12 cellular contexts compared by ENCODE assay signal in the genomic region with DNA sequence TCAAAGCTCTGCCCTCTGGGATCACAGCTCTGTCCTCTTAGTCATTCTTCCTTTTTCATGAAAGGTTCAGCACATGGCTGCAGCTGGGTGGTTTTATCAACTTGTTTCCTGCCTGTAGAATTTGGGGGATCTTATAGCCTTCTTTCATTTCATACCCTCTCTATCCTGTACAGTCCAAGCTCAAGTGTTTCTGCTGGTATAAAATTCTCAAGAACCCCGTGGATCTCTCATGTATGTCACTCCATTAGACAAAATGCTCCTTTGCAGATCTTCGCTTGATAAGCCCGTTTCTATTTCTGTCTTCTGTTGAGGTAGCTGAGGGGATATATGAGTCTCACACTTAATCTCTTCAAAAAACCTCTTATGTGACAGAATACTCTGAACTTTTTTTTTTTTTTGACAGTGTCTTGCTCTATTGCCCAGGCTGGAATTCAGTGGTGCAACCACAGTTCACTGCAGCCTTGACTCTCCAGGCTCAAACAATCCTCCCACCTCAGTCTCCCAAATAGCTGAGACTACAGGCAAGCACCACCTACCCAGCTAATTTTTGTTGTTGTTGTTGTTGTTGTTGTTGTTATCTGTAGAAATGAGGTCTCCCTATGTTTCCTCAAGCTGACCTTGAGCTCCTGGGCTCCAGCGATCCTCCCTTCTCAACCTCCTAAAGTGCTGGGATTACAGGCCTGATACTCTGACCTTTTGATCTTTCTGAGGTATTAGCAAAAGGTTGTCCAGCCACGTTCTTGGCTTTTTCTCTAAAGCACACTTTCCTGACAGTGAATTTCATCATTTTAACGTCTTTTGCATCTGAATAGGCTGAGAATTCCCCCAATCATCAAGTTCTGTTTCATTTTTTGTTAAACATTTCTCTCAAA. TPM values are rescaled to one million over a fixed set of nuclear protein-coding genes. Genes with fewer than 3 reads are reported as not detected.
A peak's percentile ranks its signal among the peaks of the same experiment; 100 is the strongest.
DNase-seq lines count a peak whose midpoint lies in the region; ATAC-seq and TF ChIP-seq lines count a peak whose summit lies in the region.
"Had no signal": no experiment of that assay in that cellular context is flagged by ENCODE, and none has a peak within 500 bp of the region (broad histone marks: within the 10 kb centered on the region; RNA-seq: fewer than 3 reads in every experiment).

No MANE protein-coding gene starts in this region.

- in situ Hi-C loops in mammary epithelial cell (cut with MboI; ENCODE audit: low sequenced_read_pairs in 2 of 2), result no loop called here

- H3K4me2 ChIP-seq in mammary epithelial cell (ENCODE audit: insufficient read depth, low read depth, low read length), result no peak overlapping the region

- no peaks in the 10 kb centered on the region for H3K9me3 ChIP-seq in mammary epithelial cell (replicated peaks; ENCODE audit: insufficient read depth, low read length)
- H3K9me3 ChIP-seq: prostate gland had no signal

- peak overlapping the region; percentile 65 for H3K27ac Mint-ChIP-seq in activated naive CD8-positive, alpha-beta T cell treated with anti-CD3 and anti-CD28 coated beads, Interleukin-2, amount 10 ng/mL, durations not matched to agents 7 days and 5 days
- peak overlapping the region; percentile 90 for H3K27ac Mint-ChIP-seq in stimulated activated memory B cell treated with anti-CD40 and anti-IgM and Interleukin-4, amounts not matched to agents 10 μg/mL and 1 μg/mL and 100 μg/mL, for 72 hours

- CTCF ChIA-PET in mammary epithelial cell (lab: Charles Lee; ENCODE audit: low non-redundant PET), result no interaction called here

- H3K36me3 Mint-ChIP-seq in activated T-cell treated with anti-CD3 and anti-CD28 coated beads, Interleukin-2, amount 50 U/mL, for 4 hours (ENCODE audit: insufficient read depth), result no peaks in the 10 kb centered on the region
- no peaks in the 10 kb centered on the region for H3K36me3 Mint-ChIP-seq in activated naive CD8-positive, alpha-beta T cell treated with anti-CD3 and anti-CD28 coated beads, Interleukin-2, amount 10 ng/mL, durations not matched to agents 7 days and 5 days
- H3K36me3 Mint-ChIP-seq in stimulated activated memory B cell treated with anti-CD40 and anti-IgM and Interleukin-4, amounts not matched to agents 10 μg/mL and 1 μg/mL and 100 μg/mL, for 72 hours, result no peaks in the 10 kb centered on the region

- no TSS peak for BruUV-seq in mammary epithelial cell (replicated peaks; lab: Mats Ljungman, UMichigan)

- H3K27me3 Mint-ChIP-seq in activated T-cell treated with anti-CD3 and anti-CD28 coated beads, Interleukin-2, amount 50 U/mL, for 4 hours (ENCODE audit: low read depth), result no peaks in the 10 kb centered on the region
- no peaks in the 10 kb centered on the region for H3K27me3 Mint-ChIP-seq in activated naive CD8-positive, alpha-beta T cell treated with anti-CD3 and anti-CD28 coated beads, Interleukin-2, amount 10 ng/mL, durations not matched to agents 7 days and 5 days
- H3K27me3 Mint-ChIP-seq in stimulated activated memory B cell treated with anti-CD40 and anti-IgM and Interleukin-4, amounts not matched to agents 10 μg/mL and 1 μg/mL and 100 μg/mL, for 72 hours, result no peaks in the 10 kb centered on the region

- H3K27me3 ChIP-seq in mammary epithelial cell (ENCODE audit: insufficient read depth, low read length), result no peaks in the 10 kb centered on the region

- DNase-seq in activated T-cell treated with anti-CD3 and anti-CD28 coated beads, Interleukin-2, amount 50 U/mL, for 4 hours, result no peak
- DNase-seq in activated T-cell treated with anti-CD3 and anti-CD28 coated beads, Interleukin-2, amount 50 U/mL, for 1 hour, result no peak
- peak; percentile 30 for DNase-seq in NB4 (ENCODE audit: low read depth)
- DNase-seq in activated naive CD8-positive, alpha-beta T cell treated with anti-CD3 and anti-CD28 coated beads, Interleukin-2, amount 10 ng/mL, durations not matched to agents 7 days and 5 days, result no peak
- DNase-seq in ureter (ENCODE audit: low spot score), result no peak
- no peak for DNase-seq in mammary epithelial cell
- DNase-seq: NCI-H1092, NCI-H510A had no signal

- WGBS in mammary epithelial cell (ENCODE audit: low coverage, missing lambda C conversion rate), result 76% methylated on average over 6 of the region's 6 CpGs

- dilution Hi-C loops in mammary epithelial cell (cut with HindIII; ENCODE audit: low sequenced_read_pairs), result loop anchor here (25.0 kb wide), 1 partner anchor 254 kb away; the partner anchor contains the start of gene PPT1

- no peak overlapping the region for H3K27ac ChIP-seq in mammary epithelial cell (ENCODE audit: insufficient read depth, low read depth, low read length)
- H3K27ac ChIP-seq: prostate gland, RWPE1 had no signal

- H2AFZ ChIP-seq in mammary epithelial cell (ENCODE audit: low read depth, low read length), result no peak overlapping the region

- H3K36me3 ChIP-seq in mammary epithelial cell (ENCODE audit: insufficient read depth, low read length), result no peaks in the 10 kb centered on the region
- H3K36me3 ChIP-seq: prostate gland had no signal

- ATAC-seq in activated T-cell treated with anti-CD3 and anti-CD28 coated beads, Interleukin-2, amount 50 U/mL, for 4 hours, result peak; percentile 44 to 52
- ATAC-seq in activated naive CD8-positive, alpha-beta T cell treated with anti-CD3 and anti-CD28 coated beads, Interleukin-2, amount 10 ng/mL, durations not matched to agents 7 days and 5 days (ENCODE audit: low read depth), result no peak
- ATAC-seq in stimulated activated memory B cell treated with anti-CD40 and anti-IgM and Interleukin-4, amounts not matched to agents 10 μg/mL and 1 μg/mL and 100 μg/mL, for 72 hours, result peak; percentile 24
- no peak for ATAC-seq in HG02970 (IDR thresholded peaks at IDR 0.05; ENCODE audit: low FRiP score, unreplicated experiment)

- peaks cover 5% of the 10 kb centered on the region for H3K9me3 Mint-ChIP-seq in activated T-cell treated with anti-CD3 and anti-CD28 coated beads, Interleukin-2, amount 50 U/mL, for 4 hours
- H3K9me3 Mint-ChIP-seq in activated naive CD8-positive, alpha-beta T cell treated with anti-CD3 and anti-CD28 coated beads, Interleukin-2, amount 10 ng/mL, durations not matched to agents 7 days and 5 days, result no peaks in the 10 kb centered on the region
- no peaks in the 10 kb centered on the region for H3K9me3 Mint-ChIP-seq in stimulated activated memory B cell treated with anti-CD40 and anti-IgM and Interleukin-4, amounts not matched to agents 10 μg/mL and 1 μg/mL and 100 μg/mL, for 72 hours

- peak overlapping the region; percentile 24 for H3K4me3 Mint-ChIP-seq in activated T-cell treated with anti-CD3 and anti-CD28 coated beads, Interleukin-2, amount 50 U/mL, for 4 hours
- no peak overlapping the region for H3K4me3 Mint-ChIP-seq in activated naive CD8-positive, alpha-beta T cell treated with anti-CD3 and anti-CD28 coated beads, Interleukin-2, amount 10 ng/mL, durations not matched to agents 7 days and 5 days
- H3K4me3 Mint-ChIP-seq in stimulated activated memory B cell treated with anti-CD40 and anti-IgM and Interleukin-4, amounts not matched to agents 10 μg/mL and 1 μg/mL and 100 μg/mL, for 72 hours, result peak overlapping the region; percentile 59

- TF ChIP-seq CTCF in NB4 (IDR thresholded peaks at IDR 0.05; ENCODE audit: low read depth, low read length) (no peak), mammary epithelial cell (conservative IDR thresholded peaks at IDR 0.05 in 1 of 2, IDR thresholded peaks at IDR 0.05 in 1 of 2; ENCODE audit: extremely low read depth in 1 of 2, insufficient read depth in 1 of 2, low read depth in 1 of 2, low read length in 2 of 2) (no peak)

- intact Hi-C loops in mammary epithelial cell (cut with micrococcal nuclease), result no loop called here

- TF ChIP-seq POLR2A in NB4 (IDR thresholded peaks at IDR 0.05; ENCODE audit: extremely low read depth, insufficient read length), result no peak

- H3K9ac ChIP-seq in mammary epithelial cell (ENCODE audit: insufficient read depth, low read length), result no peak overlapping the region

- H3K79me2 ChIP-seq in mammary epithelial cell (ENCODE audit: insufficient read depth, low read length), result no peaks in the 10 kb centered on the region

- peaks cover 3% of the 10 kb centered on the region for H3K4me1 ChIP-seq in mammary epithelial cell (ENCODE audit: insufficient read depth, low read length)
- H3K4me1 ChIP-seq: prostate gland had no signal

- H3K4me1 Mint-ChIP-seq in activated T-cell treated with anti-CD3 and anti-CD28 coated beads, Interleukin-2, amount 50 U/mL, for 4 hours (ENCODE audit: low read depth), result peaks cover 46% of the 10 kb centered on the region
- peaks cover 46% of the 10 kb centered on the region for H3K4me1 Mint-ChIP-seq in activated naive CD8-positive, alpha-beta T cell treated with anti-CD3 and anti-CD28 coated beads, Interleukin-2, amount 10 ng/mL, durations not matched to agents 7 days and 5 days
- H3K4me1 Mint-ChIP-seq in stimulated activated memory B cell treated with anti-CD40 and anti-IgM and Interleukin-4, amounts not matched to agents 10 μg/mL and 1 μg/mL and 100 μg/mL, for 72 hours, result peaks cover 64% of the 10 kb centered on the region

- H3K4me3 ChIP-seq in NB4 (ENCODE audit: low read depth, low read length), result no peak overlapping the region
- H3K4me3 ChIP-seq in mammary epithelial cell (replicated peaks in 1 of 3; ENCODE audit: insufficient read depth in 1 of 3, low read depth in 2 of 3, low read length in 3 of 3), result no peak overlapping the region
- H3K4me3 ChIP-seq: prostate gland had no signal

- POLR2A ChIA-PET in activated naive CD8-positive, alpha-beta T cell treated with anti-CD3 and anti-CD28 coated beads, Interleukin-2, amount 10 ng/mL, durations not matched to agents 7 days and 5 days (lab: Charles Lee), result interaction anchor here (0.6 to 1.7 kb wide), 7 partner anchors 32 to 350 kb away, joined by 3 to 6 read pairs (median 5); partner anchors contain the start of genes NFYC, SMAP2 and ZMPSTE24

- H4K20me1 ChIP-seq in mammary epithelial cell (ENCODE audit: insufficient read depth, low read length), result no peaks in the 10 kb centered on the region

RNA-seq across cellular contexts. Expression of gene COL9A2, which starts 24.7 kb away (rescaled TPM):
- 1 to 10 TPM in 2 of 3 donors, under 1 TPM in 1; 0.96 to 2.5 (median 1.2) TPM for total RNA-seq in activated T-cell treated with anti-CD3 and anti-CD28 coated beads, Interleukin-2, amount 50 U/mL, for 4 hours
- 1 to 10 TPM; 6.0 to 7.2 TPM for total RNA-seq in activated naive CD8-positive, alpha-beta T cell treated with anti-CD3 and anti-CD28 coated beads, Interleukin-2, amount 10 ng/mL, durations not matched to agents 7 days and 5 days
- total RNA-seq in ureter, result 27.1 TPM
- total RNA-seq in mammary epithelial cell, result 1 to 10 TPM in 1 of 2 donors, under 1 TPM in 1; 0.40 to 4.0 TPM
- polyA plus RNA-seq in mammary epithelial cell, result 0.23 TPM
- polyA minus RNA-seq in mammary epithelial cell, result 2.4 TPM

RNA-seq across cellular contexts. Expression of gene SMAP2, which starts 31.8 kb away (rescaled TPM):
- total RNA-seq in activated T-cell treated with anti-CD3 and anti-CD28 coated beads, Interleukin-2, amount 50 U/mL, for 4 hours, result 100 to 1,000 TPM; 128 to 153 (median 142) TPM
- total RNA-seq in activated naive CD8-positive, alpha-beta T cell treated with anti-CD3 and anti-CD28 coated beads, Interleukin-2, amount 10 ng/mL, durations not matched to agents 7 days and 5 days, result 100 to 1,000 TPM; 133 to 138 TPM
- 39.5 TPM for total RNA-seq in ureter
- 10 to 100 TPM; 17.5 to 20.5 TPM for total RNA-seq in mammary epithelial cell
- 17.2 TPM for polyA plus RNA-seq in mammary epithelial cell
- 39.2 TPM for polyA minus RNA-seq in mammary epithelial cell

Comparison
In these comparisons a context has a peak if more than half of its experiments do, and no peak if none do; other contexts are left out.
1. ATAC-seq: peak in activated T-cell treated with anti-CD3 and anti-CD28 coated beads, Interleukin-2, amount 50 U/mL, for 4 hours (2 of 2) and stimulated activated memory B cell treated with anti-CD40 and anti-IgM and Interleukin-4, amounts not matched to agents 10 μg/mL and 1 μg/mL and 100 μg/mL, for 72 hours (single experiment); none in activated naive CD8-positive, alpha-beta T cell treated with anti-CD3 and anti-CD28 coated beads, Interleukin-2, amount 10 ng/mL, durations not matched to agents 7 days and 5 days (single experiment) and HG02970 (single experiment).